ENCODE assay signal across 8 cellular contexts in the genomic region with DNA sequence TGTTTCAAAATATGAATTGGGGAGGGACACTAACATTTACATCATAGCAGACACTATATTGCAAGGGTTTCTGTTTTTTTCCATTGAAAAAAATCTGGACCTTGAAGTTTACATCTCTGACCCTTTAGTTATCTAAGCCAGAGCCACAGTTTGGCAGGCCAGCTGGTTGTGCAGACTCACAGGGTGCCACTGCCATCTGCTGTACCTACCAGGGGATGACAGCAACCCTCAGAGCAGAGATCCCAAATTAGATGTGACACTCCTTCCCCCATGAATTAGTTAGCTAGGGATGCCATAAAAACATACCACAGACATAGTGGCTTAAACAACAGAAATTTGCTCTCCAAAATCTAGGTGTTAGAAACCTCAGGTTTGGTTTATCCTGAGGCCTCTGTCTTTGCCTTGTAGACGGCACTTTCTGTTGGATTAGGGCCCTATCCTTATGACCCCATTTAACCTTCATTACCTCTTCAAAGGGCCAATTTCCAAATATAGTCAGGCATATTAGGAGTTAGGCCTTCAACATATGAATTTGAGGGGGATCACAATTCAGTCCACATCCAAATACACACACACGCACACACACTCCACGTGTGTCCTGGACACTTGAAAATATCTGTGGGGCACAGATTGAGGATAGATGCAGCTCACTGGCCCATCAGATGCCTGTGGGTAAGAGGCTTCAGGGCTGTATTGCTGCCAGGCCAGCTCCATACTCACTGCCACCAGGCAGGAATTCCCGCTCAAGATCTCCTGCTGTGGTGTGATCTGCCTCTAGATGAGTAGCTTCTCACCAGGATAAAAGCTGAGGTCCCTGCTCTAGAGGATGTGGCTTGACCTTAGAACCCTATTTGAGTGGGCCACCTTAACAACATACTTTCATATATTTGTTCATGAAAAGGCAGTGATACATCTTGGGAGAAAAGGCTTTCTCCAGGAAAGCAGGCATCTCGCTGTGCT.
DNase-seq lines count a peak whose midpoint lies in the region; ATAC-seq and TF ChIP-seq lines count a peak whose summit lies in the region.

No MANE protein-coding gene starts in this region.

- H3K9ac ChIP-seq in colonic mucosa (ENCODE audit: low read depth in 2 of 2, low read length in 2 of 2): no peak overlapping the region

- TF ChIP-seq CTCF in adrenal gland (IDR thresholded peaks at IDR 0.05) (peak in 5 of 6 experiments; percentile 11 to 43 (median 37)), colonic mucosa (IDR thresholded peaks at IDR 0.05) (no peak)

- no peaks in the 10 kb centered on the region for H3K9me3 ChIP-seq in adrenal gland (replicated peaks in 1 of 3)
- no peaks in the 10 kb centered on the region for H3K9me3 ChIP-seq in iPS DF 6.9 (ENCODE audit: control insufficient read depth, insufficient read depth, low read length)
- no peaks in the 10 kb centered on the region for H3K9me3 ChIP-seq in colonic mucosa

- peak; percentile 2 for DNase-seq in GM04504 (ENCODE audit: low read depth)
- peak; percentile 48 for DNase-seq in NCI-H1092 treated with DMSO at 0.1 percent for 48 hours (lab: John Stamatoyannopoulos, UW)
- peak in 6 of 7 donors; percentile 8 to 65 (median 28) for DNase-seq in adrenal gland
- peak; percentile 7 for DNase-seq in iPS DF 6.9 (ENCODE audit: low read depth, low spot score)
- no peak for DNase-seq in activated T-cell treated with anti-CD3 and anti-CD28 coated beads, Interleukin-2, amount 50 U/mL, for 1 hour
- no peak for DNase-seq in T-helper 1 cell
- DNase-seq in colonic mucosa: no peak

- ATAC-seq in HG02571 (IDR thresholded peaks at IDR 0.05; ENCODE audit: unreplicated experiment): no peak

- H3K36me3 ChIP-seq in adrenal gland (replicated peaks in 1 of 2) (no peaks in the 10 kb centered on the region), iPS DF 6.9 (ENCODE audit: control insufficient read depth, insufficient read depth, low read length) (no peaks in the 10 kb centered on the region), colonic mucosa (no peaks in the 10 kb centered on the region)

- 88 to 96% (median 93%) methylated on average over 5 of the region's 5 CpGs for WGBS in adrenal gland, 4 donors
- no CpG with 5 or more reads among the region's 5 CpGs for WGBS in iPS DF 6.9 (ENCODE audit: insufficient coverage, insufficient read length)

- intact Hi-C loops in adrenal gland (cut with DNase I): no loop called here
- intact Hi-C loops in colonic mucosa (cut with DNase I): no loop called here

- H3K27me3 ChIP-seq in adrenal gland (no peaks in the 10 kb centered on the region), iPS DF 6.9 (ENCODE audit: control insufficient read depth, insufficient read depth, low read length) (no peaks in the 10 kb centered on the region), colonic mucosa (no peaks in the 10 kb centered on the region)

- no peak for TF ChIP-seq POLR2A in adrenal gland (IDR thresholded peaks at IDR 0.05)

- H3K27ac ChIP-seq in adrenal gland: no peak overlapping the region
- no peak overlapping the region for H3K27ac ChIP-seq in iPS DF 6.9 (ENCODE audit: low read length)
- no peak overlapping the region for H3K27ac ChIP-seq in colonic mucosa

- no peak overlapping the region for H3K4me3 ChIP-seq in adrenal gland
- no peak overlapping the region for H3K4me3 ChIP-seq in iPS DF 6.9 (ENCODE audit: low read length)
- no peak overlapping the region for H3K4me3 ChIP-seq in colonic mucosa

- H3K4me1 ChIP-seq in adrenal gland (replicated peaks in 1 of 2) (no peaks in the 10 kb centered on the region), iPS DF 6.9 (ENCODE audit: control insufficient read depth, insufficient read depth, low read length) (no peaks in the 10 kb centered on the region; the same call in 1 of the 2 replicates), colonic mucosa (no peaks in the 10 kb centered on the region)

Comparison
In these comparisons a context has a peak if more than half of its experiments do, and no peak if none do; other contexts are left out.
1. DNase-seq: peak in GM04504 (single experiment), NCI-H1092 treated with DMSO at 0.1 percent for 48 hours (single experiment), adrenal gland (6 of 7) and iPS DF 6.9 (single experiment); none in activated T-cell treated with anti-CD3 and anti-CD28 coated beads, Interleukin-2, amount 50 U/mL, for 1 hour (single experiment), T-helper 1 cell (0 of 5) and colonic mucosa (single experiment).